8 cellular contexts compared by ENCODE assay signal in genomic region chr20:62112368-62112767, GRCh38.
"Had no signal": no experiment of that assay in that cellular context is flagged by ENCODE, and none has a peak within 500 bp of the region (broad histone marks: within the 10 kb centered on the region; RNA-seq: fewer than 3 reads in every experiment).

No MANE protein-coding gene starts in this region.

- ATAC-seq: GM12878 had no signal

- FAIRE-seq: G401.6, GM12878, GM12891, GM12892, GM18507, GM19239 had no signal

- H3K4me3 ChIP-seq: GM12878 had no signal

- DNase-seq: GDM1, GF-D8 had no signal
